Comparison of ENCODE assay signal across 8 cellular contexts in genomic region chr17:30021708-30022317, GRCh38.
DNase-seq lines count a peak whose midpoint lies in the region; ATAC-seq and TF ChIP-seq lines count a peak whose summit lies in the region.

No MANE protein-coding gene starts in this region.

- H3K27me3 ChIP-seq in OCI-LY1 (ENCODE audit: insufficient read depth, low read length): no peaks in the 10 kb centered on the region

- DNase-seq in DMS79 (lab: John Stamatoyannopoulos, UW) (peak; percentile 11), HT-29 (ENCODE audit: low spot score) (peak; percentile 69), astrocyte of the hippocampus (ENCODE audit: low read depth, low spot score) (peak; percentile 57), inferior parietal cortex (ENCODE audit: extremely low spot score) (peak; percentile 38)
- DNase-seq in stimulated activated CD4-positive, alpha-beta T cell treated with anti-CD3 and anti-CD28 coated beads, TNF-alpha, amount 100 ng/mL, for 1 hour (ENCODE audit: low read depth in 3 of 3, low spot score in 1 of 3): peak in 2 of 3 donors; percentile 1 to 5
- DNase-seq in effector CD8-positive, alpha-beta T cell (lab: John Stamatoyannopoulos, UW): no peak

- H3K36me3 ChIP-seq in OCI-LY1 (ENCODE audit: insufficient read depth, low read length): no peaks in the 10 kb centered on the region

- peak; percentile 91 for TF ChIP-seq CTCF in OCI-LY1 (IDR thresholded peaks at IDR 0.05; ENCODE audit: low read length)

- no peaks in the 10 kb centered on the region for H4K20me1 ChIP-seq in OCI-LY1 (ENCODE audit: insufficient read depth, low read length)

- no peaks in the 10 kb centered on the region for H3K79me2 ChIP-seq in OCI-LY1 (ENCODE audit: insufficient read depth, low read length)

- no peaks in the 10 kb centered on the region for H3K9me2 ChIP-seq in OCI-LY1 (ENCODE audit: low read depth, low read length)

- H3K4me2 ChIP-seq in OCI-LY1 (ENCODE audit: low read length): no peak overlapping the region

- no peaks in the 10 kb centered on the region for H3K9me3 ChIP-seq in OCI-LY1 (ENCODE audit: low read length)

- no peak overlapping the region for H3K9ac ChIP-seq in OCI-LY1 (ENCODE audit: low read length)

- H3K27ac ChIP-seq in OCI-LY1 (ENCODE audit: low read depth, low read length, poor library complexity, severe bottlenecking): no peak overlapping the region

- H3K4me3 ChIP-seq in OCI-LY1 (ENCODE audit: low read depth, low read length, poor library complexity, severe bottlenecking): no peak overlapping the region

- no peak for ATAC-seq in HG03108 (IDR thresholded peaks at IDR 0.05; ENCODE audit: unreplicated experiment)

- H3K4me1 ChIP-seq in OCI-LY1 (ENCODE audit: insufficient read depth, low read length, severe bottlenecking): no peaks in the 10 kb centered on the region

- no peaks in the 10 kb centered on the region for H3F3A ChIP-seq in OCI-LY1 (ENCODE audit: insufficient read depth, low read length)

- no peak overlapping the region for H2AFZ ChIP-seq in OCI-LY1 (ENCODE audit: low read length)
